24 cellular contexts compared by ENCODE assay signal in the genomic region with DNA sequence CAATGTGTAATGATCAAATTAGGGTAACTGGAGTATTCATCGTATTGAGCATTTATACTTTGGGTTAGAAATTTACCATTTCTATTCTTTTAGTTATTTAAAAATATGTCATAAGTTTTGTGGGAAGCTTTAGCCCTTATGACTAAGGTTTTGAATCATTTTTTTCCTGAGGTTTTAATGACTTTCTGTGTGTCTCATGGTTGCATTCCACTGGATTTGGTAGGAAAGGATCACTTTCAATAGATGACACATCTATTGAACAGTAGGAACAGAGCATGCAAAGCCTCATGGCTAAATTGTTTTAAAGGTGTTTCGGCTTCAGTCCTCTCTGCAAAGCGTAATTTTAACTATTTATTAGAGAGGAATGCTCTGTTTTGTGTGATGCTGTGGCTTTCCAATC.
"Had no signal": no experiment of that assay in that cellular context is flagged by ENCODE, and none has a peak within 500 bp of the region (broad histone marks: within the 10 kb centered on the region; RNA-seq: fewer than 3 reads in every experiment).

No MANE protein-coding gene starts in this region.

- DNase-seq: IMR-90, Karpas-422, KG1, MM.1S, NCI-H1105 treated with DMSO at 0.1 percent for 48 hours, NCI-H1417 treated with DMSO at 0.1 percent for 48 hours, NCI-H146, NCI-H187, NCI-H2029, NCI-H2081 treated with DMSO at 0.1 percent for 48 hours, NCI-H2171, NCI-H226, NCI-H446, NCI-H510A, NCI-H524 treated with DMSO at 0.1 percent for 48 hours, NCI-H69, NCI-H774, SHP77 treated with DMSO at 0.1 percent for 48 hours, SJCRH30 had no signal

- H3K27ac ChIP-seq: HL-60, SJCRH30 had no signal

- H3K4me1 ChIP-seq: SJCRH30 had no signal

- H3K27me3 ChIP-seq: SJCRH30 had no signal

- ATAC-seq: HepG2, Panc1, Right ventricle myocardium inferior, SK-N-SH treated with all-trans-retinoic acid at 6 μM for 48 hours had no signal
